ENCODE assay signal across 14 cellular contexts in the genomic region with DNA sequence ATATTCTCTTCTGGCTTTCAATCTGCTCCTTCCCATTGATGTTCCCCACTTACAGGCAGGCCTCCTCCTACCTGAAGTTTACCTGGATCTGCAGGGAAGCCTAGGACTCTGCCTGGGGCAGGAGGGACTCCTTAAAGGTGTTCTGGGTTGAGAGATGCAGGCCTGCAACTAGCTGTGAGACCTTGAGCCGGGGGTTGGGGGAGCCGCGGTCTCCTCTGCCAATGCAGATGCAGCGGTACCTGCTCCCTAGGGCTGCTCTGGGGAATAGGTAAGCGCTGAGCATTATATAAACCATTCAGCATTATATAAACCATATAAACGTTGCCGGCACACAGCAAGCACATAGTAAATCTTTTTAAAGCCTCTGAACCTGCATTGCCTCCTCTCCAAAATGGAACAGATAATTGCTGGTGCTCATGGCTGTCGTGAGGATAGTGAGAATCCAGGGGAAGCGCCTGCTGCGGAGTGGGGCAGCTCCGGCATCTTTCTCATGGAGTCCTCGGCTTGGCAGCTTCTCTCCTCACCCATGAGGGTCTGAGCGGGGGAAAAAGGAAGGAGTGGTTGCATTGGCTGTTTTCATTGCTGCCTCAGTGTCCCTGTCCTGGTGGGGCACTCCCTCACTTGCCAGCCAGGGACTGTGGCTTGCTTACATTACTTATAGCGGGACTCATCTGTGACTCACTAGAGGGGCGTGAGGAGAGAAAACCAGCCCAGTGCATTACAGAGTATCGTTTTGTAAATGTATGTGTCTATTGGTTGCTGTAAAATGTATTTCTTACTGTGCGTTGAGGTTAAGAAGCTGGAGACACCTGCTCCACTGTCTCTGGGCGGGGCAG. TPM values are rescaled to one million over a fixed set of nuclear protein-coding genes. Genes with fewer than 3 reads are reported as not detected.
A peak's percentile ranks its signal among the peaks of the same experiment; 100 is the strongest.
DNase-seq lines count a peak whose midpoint lies in the region; ATAC-seq and TF ChIP-seq lines count a peak whose summit lies in the region.
"Had no signal": no experiment of that assay in that cellular context is flagged by ENCODE, and none has a peak within 500 bp of the region (broad histone marks: within the 10 kb centered on the region; RNA-seq: fewer than 3 reads in every experiment).

No MANE protein-coding gene starts in this region.

- H3K36me3 Mint-ChIP-seq in nephron (ENCODE audit: low read depth) (no peaks in the 10 kb centered on the region), Calu3 (ENCODE audit: insufficient read depth, unreplicated experiment) (peaks cover 10% of the 10 kb centered on the region)

- peak; percentile 15 for DNase-seq in BE2C
- peak; percentile 74 for DNase-seq in MG63
- DNase-seq in mammary epithelial cell, result peak; percentile 59
- DNase-seq in Calu3, result no peak
- DNase-seq in activated CD8-positive, alpha-beta memory T cell treated with anti-CD3 and anti-CD28 coated beads, Interleukin-2, amount 50 U/mL, for 48 hours, result no peak
- DNase-seq in GM10266 (ENCODE audit: extremely low spot score), result no peak
- DNase-seq: activated CD4-positive, alpha-beta T cell treated with anti-CD3 and anti-CD28 coated beads for 48 hours; NCI-H1930; stimulated activated CD4-positive, alpha-beta T cell treated with anti-CD3 and anti-CD28 coated beads, Interleukin-4, amount 100 ng/mL, for 1 hour; stimulated activated naive CD4-positive, alpha-beta T cell treated with Interleukin-2 at 50 U/mL for 16 hours had no signal

- ATAC-seq in GM18867 (IDR thresholded peaks at IDR 0.05; ENCODE audit: unreplicated experiment), result no peak

- CTCF ChIA-PET in mammary epithelial cell (lab: Charles Lee; ENCODE audit: low non-redundant PET), result no interaction called here
- CTCF ChIA-PET in Calu3 (lab: Charles Lee), result no interaction called here

- H3K79me2 ChIP-seq in mammary epithelial cell (ENCODE audit: insufficient read depth, low read length), result no peaks in the 10 kb centered on the region

- no TSS peak for BruUV-seq in mammary epithelial cell (replicated peaks; lab: Mats Ljungman, UMichigan)
- BruUV-seq in Calu3 (replicated peaks; lab: Mats Ljungman, UMichigan), result no TSS peak

- H3K9me3 ChIP-seq in BE2C, result no peaks in the 10 kb centered on the region
- H3K9me3 ChIP-seq in MG63, result no peaks in the 10 kb centered on the region
- H3K9me3 ChIP-seq in mammary epithelial cell (replicated peaks; ENCODE audit: insufficient read depth, low read length), result no peaks in the 10 kb centered on the region

- H3K27ac Mint-ChIP-seq in nephron, result peak overlapping the region in 2 of 3 experiments; percentile 78 to 93
- H3K27ac Mint-ChIP-seq in Calu3 (ENCODE audit: unreplicated experiment), result no peak overlapping the region
- H3K27ac Mint-ChIP-seq: activated T-helper 1 cell treated with anti-CD3 and anti-CD28 coated beads, Interleukin-12 subunit alpha, Interleukin-12 subunit beta, Interleukin-2, Interleukin-4 antibody, amounts not matched to agents 30 ng/mL and 10 ng/mL and 1 ng/mL, durations not matched to agents 14 hours and 24 hours and 36 hours; progenitor cell of endocrine pancreas had no signal

- in situ Hi-C loops in mammary epithelial cell (cut with MboI; ENCODE audit: low sequenced_read_pairs in 2 of 2), result no loop called here

- H3K4me2 ChIP-seq in mammary epithelial cell (ENCODE audit: insufficient read depth, low read depth, low read length), result no peak overlapping the region

- dilution Hi-C loops in mammary epithelial cell (cut with HindIII; ENCODE audit: low sequenced_read_pairs), result no loop called here

- H3K27me3 Mint-ChIP-seq in nephron (ENCODE audit: low read depth) (peaks cover 30% of the 10 kb centered on the region), Calu3 (ENCODE audit: unreplicated experiment) (no peaks in the 10 kb centered on the region)

- H3K9ac ChIP-seq in mammary epithelial cell (ENCODE audit: insufficient read depth, low read length), result no peak overlapping the region

- TF ChIP-seq CTCF in BE2C (IDR thresholded peaks at IDR 0.05; ENCODE audit: low read depth, low read length), result no peak
- no peak for TF ChIP-seq CTCF in mammary epithelial cell (conservative IDR thresholded peaks at IDR 0.05 in 1 of 2, IDR thresholded peaks at IDR 0.05 in 1 of 2; ENCODE audit: extremely low read depth in 1 of 2, insufficient read depth in 1 of 2, low read depth in 1 of 2, low read length in 2 of 2)
- TF ChIP-seq CTCF in nephron (IDR thresholded peaks at IDR 0.05; ENCODE audit: unreplicated experiment in 3 of 3), result no peak
- TF ChIP-seq CTCF in Calu3 (IDR thresholded peaks at IDR 0.05; ENCODE audit: unreplicated experiment), result no peak
- no peak for TF ChIP-seq CTCF in GM10266 (IDR thresholded peaks at IDR 0.05; ENCODE audit: control insufficient read depth, insufficient read depth, low read depth, missing control alignments)

- no peak overlapping the region for H3K4me3 ChIP-seq in BE2C (ENCODE audit: low read depth, low read length)
- H3K4me3 ChIP-seq in MG63, result no peak overlapping the region
- H3K4me3 ChIP-seq in mammary epithelial cell (replicated peaks in 1 of 3; ENCODE audit: insufficient read depth in 1 of 3, low read depth in 2 of 3, low read length in 3 of 3), result no peak overlapping the region

- no peak overlapping the region for H3K27ac ChIP-seq in mammary epithelial cell (ENCODE audit: insufficient read depth, low read depth, low read length)

- H3K9me3 Mint-ChIP-seq in nephron, result no peaks in the 10 kb centered on the region
- no peaks in the 10 kb centered on the region for H3K9me3 Mint-ChIP-seq in Calu3 (ENCODE audit: low read depth, unreplicated experiment)
- H3K9me3 Mint-ChIP-seq: activated T-helper 1 cell treated with anti-CD3 and anti-CD28 coated beads, Interleukin-12 subunit alpha, Interleukin-12 subunit beta, Interleukin-2, Interleukin-4 antibody, amounts not matched to agents 30 ng/mL and 10 ng/mL and 1 ng/mL, durations not matched to agents 14 hours and 24 hours and 36 hours had no signal

- WGBS in mammary epithelial cell (ENCODE audit: low coverage, missing lambda C conversion rate), result 72% methylated on average over 17 of the region's 18 CpGs

- no peak overlapping the region for H2AFZ ChIP-seq in mammary epithelial cell (ENCODE audit: low read depth, low read length)

- H3K27me3 ChIP-seq in BE2C, result no peaks in the 10 kb centered on the region
- no peaks in the 10 kb centered on the region for H3K27me3 ChIP-seq in MG63
- no peaks in the 10 kb centered on the region for H3K27me3 ChIP-seq in mammary epithelial cell (ENCODE audit: insufficient read depth, low read length)

- intact Hi-C loops in mammary epithelial cell (cut with micrococcal nuclease), result no loop called here
- intact Hi-C loops in Calu3 (cut with micrococcal nuclease; ENCODE audit: unreplicated experiment), result no loop called here

- H3K4me1 Mint-ChIP-seq in nephron (peaks cover 78% of the 10 kb centered on the region), Calu3 (ENCODE audit: low read depth, unreplicated experiment) (peaks cover 49% of the 10 kb centered on the region)

- H3K4me1 ChIP-seq in BE2C (peaks cover 70% of the 10 kb centered on the region), mammary epithelial cell (ENCODE audit: insufficient read depth, low read length) (peaks cover 46% of the 10 kb centered on the region)

- no peaks in the 10 kb centered on the region for H3K36me3 ChIP-seq in BE2C
- no peaks in the 10 kb centered on the region for H3K36me3 ChIP-seq in MG63
- no peaks in the 10 kb centered on the region for H3K36me3 ChIP-seq in mammary epithelial cell (ENCODE audit: insufficient read depth, low read length)

- peak overlapping the region; percentile 5 to 33 (median 9) for H3K4me3 Mint-ChIP-seq in nephron
- no peak overlapping the region for H3K4me3 Mint-ChIP-seq in Calu3 (ENCODE audit: low read depth, unreplicated experiment)
- H3K4me3 Mint-ChIP-seq: activated T-helper 1 cell treated with anti-CD3 and anti-CD28 coated beads, Interleukin-12 subunit alpha, Interleukin-12 subunit beta, Interleukin-2, Interleukin-4 antibody, amounts not matched to agents 30 ng/mL and 10 ng/mL and 1 ng/mL, durations not matched to agents 14 hours and 24 hours and 36 hours had no signal

- H4K20me1 ChIP-seq in mammary epithelial cell (ENCODE audit: insufficient read depth, low read length), result no peaks in the 10 kb centered on the region

RNA-seq across cellular contexts. Expression of a gene that starts 12.5 kb away (rescaled TPM):
- polyA plus RNA-seq in BE2C (2012; ENCODE audit: insufficient read depth, insufficient read length, low read depth), result 0.52 TPM
- 12.0 and 18.2 TPM in 2 replicates for total RNA-seq in MG63 (2014; rRNA removed; shearing (Covaris generic); ENCODE audit: low replicate concordance)
- total RNA-seq in mammary epithelial cell (1 to 10 TPM; 1.8 to 2.7 TPM), Calu3 (2022) (32.7 and 45.5 TPM in 2 replicates)
- 1.2 TPM for polyA plus RNA-seq in mammary epithelial cell
- not detected for polyA minus RNA-seq in mammary epithelial cell
- total RNA-seq: activated T-helper 1 cell treated with anti-CD3 and anti-CD28 coated beads, Interleukin-12 subunit alpha, Interleukin-12 subunit beta, Interleukin-2, Interleukin-4 antibody, amounts not matched to agents 30 ng/mL and 10 ng/mL and 1 ng/mL, durations not matched to agents 14 hours and 24 hours and 36 hours had no signal

RNA-seq across cellular contexts. Expression of a gene that starts 28.7 kb away (rescaled TPM):
- polyA plus RNA-seq in BE2C (2012; ENCODE audit: insufficient read depth, insufficient read length, low read depth), result 1.7 TPM
- 163 and 302 TPM in 2 replicates for total RNA-seq in MG63 (2014; rRNA removed; shearing (Covaris generic); ENCODE audit: low replicate concordance)
- total RNA-seq in mammary epithelial cell (1,000 to 10,000 TPM; 2,215 to 3,387 TPM), Calu3 (2022) (2,370 and 2,828 TPM in 2 replicates)
- 3,281 TPM for polyA plus RNA-seq in mammary epithelial cell
- polyA minus RNA-seq in mammary epithelial cell, result 4,390 TPM

Comparison
In these comparisons a context has a peak if more than half of its experiments do, and no peak if none do; other contexts are left out.
1. DNase-seq: peak in BE2C (single experiment), MG63 (single experiment) and mammary epithelial cell (single experiment); none in Calu3 (single experiment), activated CD8-positive, alpha-beta memory T cell treated with anti-CD3 and anti-CD28 coated beads, Interleukin-2, amount 50 U/mL, for 48 hours (single experiment) and GM10266 (single experiment).